ENCODE assay signal across 15 cellular contexts in the genomic region with DNA sequence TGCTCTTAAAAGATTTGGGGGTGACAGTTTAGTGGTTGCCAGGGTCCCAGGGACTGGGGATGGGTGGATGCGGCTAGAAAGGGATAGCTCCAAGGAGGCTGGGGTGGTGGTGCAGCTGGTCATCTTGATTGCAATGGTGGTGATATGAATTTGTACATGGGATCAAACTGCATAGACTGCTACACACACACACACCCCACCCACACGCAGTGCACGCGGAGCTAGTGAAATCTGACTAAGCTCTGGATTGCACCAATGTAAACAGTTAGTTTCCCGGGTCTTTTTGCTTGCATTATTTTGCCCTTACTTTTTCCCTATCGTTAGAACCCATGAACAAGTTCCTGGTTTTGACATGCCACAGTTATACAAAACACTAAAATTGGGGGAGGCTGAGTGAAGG. TPM values are rescaled to one million over a fixed set of nuclear protein-coding genes. Genes with fewer than 3 reads are reported as not detected.
DNase-seq lines count a peak whose midpoint lies in the region; ATAC-seq and TF ChIP-seq lines count a peak whose summit lies in the region.
"Had no signal": no experiment of that assay in that cellular context is flagged by ENCODE, and none has a peak within 500 bp of the region (broad histone marks: within the 10 kb centered on the region; RNA-seq: fewer than 3 reads in every experiment).

No MANE protein-coding gene starts in this region.

- peak overlapping the region; percentile 55 for H2BK120ac ChIP-seq in IMR-90 (ENCODE audit: low read depth, low read length)

- intact Hi-C loops in IMR-90 (cut with micrococcal nuclease) = no loop called here
- intact Hi-C loops in PC-9 (cut with micrococcal nuclease; ENCODE audit: unreplicated experiment) = no loop called here

- no peak overlapping the region; the same call in 1 of the 2 replicates for H3K4me2 ChIP-seq in IMR-90 (ENCODE audit: low read depth, low read length)
- no peak overlapping the region for H3K4me2 ChIP-seq in PC-9

- peak overlapping the region; percentile 62; the same call in 1 of the 3 replicates for H2BK15ac ChIP-seq in IMR-90 (ENCODE audit: low read depth, low read length)

- ATAC-seq in IMR-90 (ENCODE audit: low read depth) (peak; percentile 81), HG03457 (IDR thresholded peaks at IDR 0.05; ENCODE audit: unreplicated experiment) (no peak)

- peak overlapping the region; percentile 33 for H3K14ac ChIP-seq in IMR-90 (replicated peaks; ENCODE audit: low read depth, low read length)

- no peaks in the 10 kb centered on the region for H3K27me3 ChIP-seq in IMR-90 (ENCODE audit: control insufficient read depth, insufficient read depth, low read length)
- no peaks in the 10 kb centered on the region for H3K27me3 ChIP-seq in suprapubic skin
- no peaks in the 10 kb centered on the region for H3K27me3 ChIP-seq in PC-9 (ENCODE audit: insufficient read depth, low read depth)
- H3K27me3 ChIP-seq: left lung, right lobe of liver had no signal

- peaks cover 23% of the 10 kb centered on the region for H3K9me1 ChIP-seq in IMR-90 (ENCODE audit: insufficient read depth, low read length)

- H3K9me3 ChIP-seq in IMR-90 (ENCODE audit: control insufficient read depth, insufficient read depth, low read length) (no peaks in the 10 kb centered on the region), suprapubic skin (no peaks in the 10 kb centered on the region), PC-9 (ENCODE audit: insufficient read depth, low read depth) (no peaks in the 10 kb centered on the region)
- H3K9me3 ChIP-seq: left lung, right lobe of liver had no signal

- TF ChIP-seq EP300 in suprapubic skin (IDR thresholded peaks at IDR 0.05) = no peak

- no peak for TF ChIP-seq CTCF in IMR-90 (conservative IDR thresholded peaks at IDR 0.05; ENCODE audit: low read depth, low read length)
- no peak for TF ChIP-seq CTCF in fibroblast of mammary gland (conservative IDR thresholded peaks at IDR 0.05; ENCODE audit: control insufficient read depth, insufficient read depth, low read depth, low read length)
- TF ChIP-seq CTCF in suprapubic skin (IDR thresholded peaks at IDR 0.05) = no peak
- TF ChIP-seq CTCF in PC-9 (conservative IDR thresholded peaks at IDR 0.05) = no peak

- no peak overlapping the region for H4K8ac ChIP-seq in IMR-90 (ENCODE audit: low read depth in 2 of 2, low read length in 2 of 2)

- H3K18ac ChIP-seq in IMR-90 (ENCODE audit: low read depth, low read length) = no peak overlapping the region; the same call in 1 of the 2 replicates

- H4K20me1 ChIP-seq in IMR-90 (ENCODE audit: insufficient read depth, low read length) (peaks cover 59% of the 10 kb centered on the region), PC-9 (ENCODE audit: insufficient read depth) (peaks cover 80% of the 10 kb centered on the region)

- BruUV-seq in IMR-90 (replicated peaks; lab: Mats Ljungman, UMichigan) = no TSS peak
- no TSS peak for BruUV-seq in PC-9 (replicated peaks; lab: Mats Ljungman, UMichigan)

- H3K9me2 ChIP-seq in PC-9 (ENCODE audit: insufficient read depth) = no peaks in the 10 kb centered on the region

- peak overlapping the region; percentile 84 for H2AK9ac ChIP-seq in IMR-90 (replicated peaks; ENCODE audit: low read depth, low read length, poor library complexity)

- POLR2A ChIA-PET in IMR-90 (lab: Charles Lee; ENCODE audit: unreplicated experiment) = no interaction called here
- POLR2A ChIA-PET in PC-9 (lab: Charles Lee; ENCODE audit: unreplicated experiment) = no interaction called here

- dilution Hi-C loops in IMR-90 (cut with HindIII; ENCODE audit: low sequenced_read_pairs, unreplicated experiment) = no loop called here

- CTCF ChIA-PET in IMR-90 (lab: Yijun Ruan, JAX) = no interaction called here
- CTCF ChIA-PET in PC-9 (lab: Charles Lee) = no interaction called here

- 0 out of 2 replicates have a peak overlapping the region, but pooled peaks have one; percentile 81 for H3K23ac ChIP-seq in IMR-90 (ENCODE audit: low read depth, low read length)

- H2AFZ ChIP-seq in IMR-90 (replicated peaks; ENCODE audit: low read length, poor library complexity) (no peak overlapping the region), PC-9 (no peak overlapping the region)

- H4K91ac ChIP-seq in IMR-90 (ENCODE audit: insufficient read depth, low read depth, low read length) = peak overlapping the region; percentile 61

- H3K56ac ChIP-seq in IMR-90 (ENCODE audit: extremely low read depth, insufficient read depth, low read length) = no peak overlapping the region

- H2BK5ac ChIP-seq in IMR-90 (ENCODE audit: low read depth, low read length, poor library complexity, severe bottlenecking) = peak overlapping the region; percentile 71

- H3K4me3 ChIP-seq in IMR-90 (ENCODE audit: insufficient read depth, low read depth, low read length) = no peak overlapping the region
- H3K4me3 ChIP-seq in fibroblast of mammary gland (ENCODE audit: control insufficient read depth, low read depth, low read length) = no peak overlapping the region
- no peak overlapping the region for H3K4me3 ChIP-seq in suprapubic skin
- no peak overlapping the region for H3K4me3 ChIP-seq in PC-9
- H3K4me3 ChIP-seq: left lung, right lobe of liver had no signal

- H3K79me2 ChIP-seq in PC-9 (ENCODE audit: low read depth) = peaks cover 100% of the 10 kb centered on the region

- WGBS in IMR-90 (ENCODE audit: extremely low coverage in 2 of 2, insufficient read length in 1 of 2), 2 experiments = 7% methylated on average over 3 of the region's 6 CpGs; no CpG with 5 or more reads in 1 of the 2 experiments
- WGBS in suprapubic skin = 73% methylated on average over 6 of the region's 6 CpGs

- DNase-seq in IMR-90 (peak; percentile 87), amniotic epithelial cell (ENCODE audit: low read depth) (peak; percentile 44), fibroblast of mammary gland (ENCODE audit: low read depth) (peak; percentile 71), suprapubic skin (ENCODE audit: low spot score in 2 of 2) (no peak), PC-9 (no peak), cerebellum (ENCODE audit: low spot score) (no peak)
- DNase-seq: activated naive CD4-positive, alpha-beta T cell; HFFc6; left lung; NCI-H187 treated with DMSO at 0.1 percent for 48 hours; NCI-H510A treated with DMSO at 0.1 percent for 48 hours; stimulated activated CD4-positive, alpha-beta T cell treated with anti-CD3 and anti-CD28 coated beads, Interleukin-2, amount 100 ng/mL, for 24 hours; T1000 had no signal

- in situ Hi-C loops in IMR-90 (cut with MboI; ENCODE audit: low sequenced_read_pairs) = no loop called here

- H2AK5ac ChIP-seq in IMR-90 (ENCODE audit: low read depth, low read length) = peak overlapping the region; percentile 92; the same call in 1 of the 2 replicates

- no peak overlapping the region; the same call in 1 of the 2 replicates for H3K9ac ChIP-seq in IMR-90 (ENCODE audit: low read depth, low read length)

- H3K79me1 ChIP-seq in IMR-90 (ENCODE audit: low read depth in 1 of 2, low read length in 2 of 2) = peaks cover 6 to 69% of the 10 kb centered on the region in 2 experiments; a peak in 2 of 4 replicates

- H2BK20ac ChIP-seq in IMR-90 (ENCODE audit: low read depth, low read length) = peak overlapping the region; percentile 43; the same call in 1 of the 2 replicates

- H3K4ac ChIP-seq in IMR-90 (ENCODE audit: low read depth, low read length) = peak overlapping the region; percentile 49

- H3K4me1 ChIP-seq in IMR-90 (ENCODE audit: control insufficient read depth, insufficient read depth, low read length) = peaks cover 15% of the 10 kb centered on the region
- H3K4me1 ChIP-seq in suprapubic skin = peaks cover 98% of the 10 kb centered on the region
- H3K4me1 ChIP-seq in PC-9 (replicated peaks; ENCODE audit: insufficient read depth) = peaks cover 55% of the 10 kb centered on the region

- H3K27ac ChIP-seq in IMR-90 (ENCODE audit: insufficient read depth, low read length) (peak overlapping the region; percentile 15; the same call in 1 of the 2 replicates), suprapubic skin (peak overlapping the region; percentile 63), PC-9 (no peak overlapping the region)
- H3K27ac ChIP-seq: left lung, right lobe of liver had no signal

- H3F3A ChIP-seq in PC-9 (ENCODE audit: insufficient read depth, low read depth) = peaks cover 24% of the 10 kb centered on the region; the same call in 1 of the 2 replicates

- TF ChIP-seq RAD21 in IMR-90 (IDR thresholded peaks at IDR 0.05; ENCODE audit: low read length) = no peak; the same call in 1 of the 2 replicates

- TF ChIP-seq POLR2A in IMR-90 (IDR thresholded peaks at IDR 0.05; ENCODE audit: low read depth, low read length) = no peak
- no peak for TF ChIP-seq POLR2A in suprapubic skin (IDR thresholded peaks at IDR 0.05)

- H4K5ac ChIP-seq in IMR-90 (ENCODE audit: low read depth, low read length) = no peak overlapping the region

- no peaks in the 10 kb centered on the region for H3K36me3 ChIP-seq in IMR-90 (ENCODE audit: control insufficient read depth, insufficient read depth, low read length)
- no peaks in the 10 kb centered on the region for H3K36me3 ChIP-seq in suprapubic skin
- 0 out of 2 replicates have a peak, but pooled peaks cover 4% of the 10 kb centered on the region for H3K36me3 ChIP-seq in PC-9 (ENCODE audit: low read depth)
- H3K36me3 ChIP-seq: left lung, right lobe of liver had no signal

TF ChIP-seq in IMR-90, 13 proteins besides CTCF, POLR2A, EP300 and RAD21:
- no peak for TF ChIP-seq NFE2L2 (IDR thresholded peaks at IDR 0.05; ENCODE audit: low read depth, low read length)
- TF ChIP-seq BHLHE40 (IDR thresholded peaks at IDR 0.05; ENCODE audit: low read depth, low read length) = peak; percentile 83
- TF ChIP-seq MXI1 (IDR thresholded peaks at IDR 0.05; ENCODE audit: borderline replicate concordance, low read depth, low read length) = peak; percentile 79; the same call in 1 of the 2 replicates
- TF ChIP-seq CEBPB (IDR thresholded peaks at IDR 0.05; ENCODE audit: low read depth, low read length) = peak; percentile 79
- 0 out of 2 replicates have a peak, but pooled peaks have one; percentile 11 for TF ChIP-seq MAFK (IDR thresholded peaks at IDR 0.05; ENCODE audit: low read depth, low read length)
- no peak for TF ChIP-seq MAZ (IDR thresholded peaks at IDR 0.05; ENCODE audit: borderline replicate concordance, low read depth, low read length)
- TF ChIP-seq FOS (IDR thresholded peaks at IDR 0.05; ENCODE audit: low read depth, low read length) = peak; percentile 26; the same call in 1 of the 2 replicates

RNA-seq across cellular contexts. Expression of a gene that starts 11.0 kb away (rescaled TPM):
- total RNA-seq in IMR-90 (2012; rRNA removed) = 20.3 and 21.7 TPM in 2 replicates
- 13.3 and 13.4 TPM in 2 replicates for polyA plus RNA-seq in IMR-90 (2012; rRNA removed)
- 6.4 and 8.0 TPM in 2 replicates for polyA plus RNA-seq in IMR-90 (2012; cell fraction: cytosol; rRNA removed)
- 24.1 and 44.4 TPM in 2 replicates for polyA plus RNA-seq in IMR-90 (2012; cell fraction: nucleus; rRNA removed; ENCODE audit: low replicate concordance)
- total RNA-seq in suprapubic skin = 10 to 100 TPM; 26.9 to 74.9 (median 30.2) TPM
- total RNA-seq in PC-9 (2021) = 53.2 and 63.9 TPM in 2 replicates
- 19.4 TPM for total RNA-seq in cerebellum

Comparison
In these comparisons a context has a peak if more than half of its experiments do, and no peak if none do; other contexts are left out.
1. DNase-seq: peak in IMR-90 (single experiment), amniotic epithelial cell (single experiment) and fibroblast of mammary gland (single experiment); none in suprapubic skin (0 of 2), PC-9 (0 of 2) and cerebellum (single experiment).